Comparison of ENCODE assay signal across 26 cellular contexts in genomic region chr14:74704656-74705055, GRCh38.
"Had no signal": no experiment of that assay in that cellular context is flagged by ENCODE, and none has a peak within 500 bp of the region (broad histone marks: within the 10 kb centered on the region; RNA-seq: fewer than 3 reads in every experiment).

No MANE protein-coding gene starts in this region.

- H3K36me3 ChIP-seq: breast epithelium, lower lobe of right lung, transverse colon had no signal

- DNase-seq: activated CD4-positive, alpha-beta T cell treated with anti-CD3 and anti-CD28 coated beads, Interleukin-2, amount 10 ng/mL, durations not matched to agents 7 days and 5 days; activated CD8-positive, alpha-beta memory T cell treated with anti-CD3 and anti-CD28 coated beads, Interleukin-2, amount 10 ng/mL, durations not matched to agents 7 days and 5 days; activated CD8-positive, alpha-beta T cell treated with anti-CD3 and anti-CD28 coated beads for 36 hours; activated effector memory CD4-positive, alpha-beta T cell treated with anti-CD3 and anti-CD28 coated beads, Interleukin-2, amount 50 U/mL, for 16 hours; activated naive CD4-positive, alpha-beta T cell treated with anti-CD3 and anti-CD28 coated beads, Interleukin-2, amount 10 ng/mL, durations not matched to agents 7 days and 5 days; activated naive CD8-positive, alpha-beta T cell treated with anti-CD3 and anti-CD28 coated beads, Interleukin-2, amount 50 U/mL, for 24 hours; activated T-cell treated with anti-CD3 and anti-CD28 coated beads for 4 hours; cortex of kidney; endodermal cell; foreskin fibroblast; heart right ventricle; lower lobe of right lung; mesendoderm; mucosa of descending colon; nephron progenitor cell; nucleus accumbens; posterior cingulate gyrus; retina; stimulated activated CD4-positive, alpha-beta T cell treated with anti-CD3 and anti-CD28 coated beads, Interleukin-4, amount 100 ng/mL, for 24 hours; stimulated activated naive CD8-positive, alpha-beta T cell treated with anti-CD3 and anti-CD28 coated beads, Interleukin-15, Interleukin-2, amounts not matched to agents 100 U/mL and 50 U/mL, for 24 hours; SW 1271; T-helper 17 cell; transverse colon had no signal

- ATAC-seq: activated CD4-positive, CD25-positive, alpha-beta regulatory T cell treated with anti-CD3 and anti-CD28 coated beads, Interleukin-2, amount 50 U/mL, for 24 hours; activated CD8-positive, alpha-beta memory T cell treated with anti-CD3 and anti-CD28 coated beads, Interleukin-2, amount 10 ng/mL, durations not matched to agents 7 days and 5 days; activated CD8-positive, alpha-beta T cell treated with anti-CD3 and anti-CD28 coated beads for 36 hours; activated naive CD8-positive, alpha-beta T cell treated with anti-CD3 and anti-CD28 coated beads, Interleukin-2, amount 50 U/mL, for 24 hours; heart right ventricle; left lobe of liver; lower lobe of right lung; mucosa of descending colon; stimulated activated naive CD8-positive, alpha-beta T cell treated with anti-CD3 and anti-CD28 coated beads, Interleukin-15, Interleukin-2, amounts not matched to agents 100 U/mL and 50 U/mL, for 24 hours; T-helper 17 cell had no signal

- H3K4me3 ChIP-seq: breast epithelium, heart right ventricle, lower lobe of right lung, mucosa of descending colon, transverse colon had no signal

- H3K27me3 ChIP-seq: breast epithelium, heart right ventricle, transverse colon had no signal

- H3K9me3 ChIP-seq: lower lobe of right lung, transverse colon had no signal

- H3K4me1 ChIP-seq: breast epithelium, transverse colon had no signal
